ENCODE assay signal across 8 cellular contexts in the genomic region with DNA sequence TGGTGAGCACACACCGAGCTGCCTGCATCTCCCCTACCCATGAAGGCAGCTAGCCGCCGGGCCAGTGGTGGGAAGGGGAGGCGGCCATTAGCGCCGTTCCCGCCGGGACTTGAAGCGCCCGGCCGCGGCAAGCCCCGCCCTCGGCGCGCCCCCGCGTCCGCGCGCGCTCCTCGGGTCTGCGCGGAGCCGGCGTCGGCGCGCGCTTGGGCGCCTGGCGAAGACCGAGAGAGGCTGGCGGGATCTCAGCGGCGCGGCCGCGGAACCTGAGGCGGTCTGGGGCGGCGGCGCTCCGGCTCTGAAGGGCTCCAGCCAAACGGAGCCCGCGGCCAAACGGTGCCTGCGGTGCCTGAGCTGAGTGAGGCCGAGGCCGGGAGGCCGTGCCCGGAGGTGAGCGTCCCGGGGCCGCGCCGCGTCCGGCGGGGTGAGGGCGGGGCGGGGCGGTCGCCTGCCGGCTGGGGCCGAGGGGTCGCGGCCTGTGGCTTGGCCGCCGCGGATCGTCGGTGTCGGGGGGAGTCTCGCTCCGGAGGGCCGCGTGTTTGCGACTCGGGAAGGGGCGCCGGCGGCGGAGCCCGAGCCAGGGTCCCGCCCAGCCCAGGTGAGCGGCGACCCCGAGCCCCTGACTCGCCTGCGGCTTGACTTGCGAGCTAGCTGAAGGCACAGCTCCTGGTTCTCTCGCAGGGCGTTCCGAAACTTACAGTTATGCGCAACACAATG. TPM values are rescaled to one million over a fixed set of nuclear protein-coding genes. Genes with fewer than 3 reads are reported as not detected.
DNase-seq lines count a peak whose midpoint lies in the region; ATAC-seq, FAIRE-seq and TF ChIP-seq lines count a peak whose summit lies in the region.

A gene with protein sequence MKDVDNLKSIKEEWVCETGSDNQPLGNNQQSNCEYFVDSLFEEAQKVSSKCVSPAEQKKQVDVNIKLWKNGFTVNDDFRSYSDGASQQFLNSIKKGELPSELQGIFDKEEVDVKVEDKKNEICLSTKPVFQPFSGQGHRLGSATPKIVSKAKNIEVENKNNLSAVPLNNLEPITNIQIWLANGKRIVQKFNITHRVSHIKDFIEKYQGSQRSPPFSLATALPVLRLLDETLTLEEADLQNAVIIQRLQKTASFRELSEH (plus strand): TSS at position 202 of the 714 bp plus-strand sequence. CDS start 17,852 bp downstream, outside the sequence.

- TF ChIP-seq CTCF in astrocyte (IDR thresholded peaks at IDR 0.05; ENCODE audit: insufficient read depth, low read depth, low read length) (no peak), hepatocyte (IDR thresholded peaks at IDR 0.05; ENCODE audit: poor library complexity) (no peak), retinal pigment epithelial cell (conservative IDR thresholded peaks at IDR 0.05; ENCODE audit: low read depth, low read length) (no peak)

- peak; percentile 68 for DNase-seq in NCI-H1105 treated with DMSO at 0.1 percent for 48 hours (lab: John Stamatoyannopoulos, UW)
- peak; percentile 83 for DNase-seq in T-helper 2 cell treated with Interferon-gamma antibody and Interleukin-4, amounts not matched to agents 5 μg/mL and 100 μg/mL, for 36 hours (ENCODE audit: low spot score)
- DNase-seq in astrocyte (ENCODE audit: low read depth): peak; percentile 63
- peak; percentile 94 for DNase-seq in hepatocyte (ENCODE audit: low spot score)
- DNase-seq in retinal pigment epithelial cell (ENCODE audit: low read depth): no peak
- DNase-seq in cortex of kidney (lab: John Stamatoyannopoulos, UW): no peak

- H3K9ac ChIP-seq in astrocyte (ENCODE audit: low read length): peak within 1 kb of the TSS; percentile 85

- no peaks in the 10 kb centered on the region for H3K9me3 ChIP-seq in astrocyte (ENCODE audit: insufficient read depth, low read depth, low read length)
- no peaks in the 10 kb centered on the region for H3K9me3 ChIP-seq in hepatocyte (ENCODE audit: low read depth)

- peaks cover 28% of the 10 kb centered on the region for H3K4me1 Mint-ChIP-seq in T-helper 2 cell treated with Interferon-gamma antibody and Interleukin-4, amounts not matched to agents 5 μg/mL and 100 μg/mL, for 36 hours (ENCODE audit: low read depth)
- H3K4me1 Mint-ChIP-seq in astrocyte (ENCODE audit: low read depth, unreplicated experiment): peaks cover 20% of the 10 kb centered on the region

- peaks cover 46% of the 10 kb centered on the region for H3K79me2 ChIP-seq in astrocyte (ENCODE audit: insufficient read depth, low read length)
- H3K79me2 ChIP-seq in hepatocyte: peaks cover 42% of the 10 kb centered on the region

- no peaks in the 10 kb centered on the region for H3K36me3 ChIP-seq in astrocyte (ENCODE audit: insufficient read depth, low read length)
- H3K36me3 ChIP-seq in hepatocyte (replicated peaks; ENCODE audit: insufficient read depth, low read depth): no peaks in the 10 kb centered on the region

- H3K4me2 ChIP-seq in astrocyte (ENCODE audit: low read length): peak within 1 kb of the TSS; percentile 96
- H3K4me2 ChIP-seq in hepatocyte: peak within 1 kb of the TSS; percentile 79

- peak; percentile 67 for ATAC-seq in GM18499 (IDR thresholded peaks at IDR 0.05; ENCODE audit: insufficient read depth, unreplicated experiment)
- peak; percentile 85 for ATAC-seq in HG02759 (IDR thresholded peaks at IDR 0.05; ENCODE audit: unreplicated experiment)

- H3K4me1 ChIP-seq in astrocyte (ENCODE audit: insufficient read depth, low read length): peaks cover 4% of the 10 kb centered on the region
- H3K4me1 ChIP-seq in hepatocyte (ENCODE audit: insufficient read depth): peaks cover 13% of the 10 kb centered on the region

- no peak for FAIRE-seq in astrocyte (lab: Jason Lieb, UNC)

- peak within 1 kb of the TSS; percentile 95 for H3K4me3 Mint-ChIP-seq in T-helper 2 cell treated with Interferon-gamma antibody and Interleukin-4, amounts not matched to agents 5 μg/mL and 100 μg/mL, for 36 hours
- H3K4me3 Mint-ChIP-seq in astrocyte (ENCODE audit: unreplicated experiment): peak within 1 kb of the TSS; percentile 95

- H2AFZ ChIP-seq in astrocyte (ENCODE audit: low read depth, low read length) (peak within 1 kb of the TSS; percentile 99), hepatocyte (peak within 1 kb of the TSS; percentile 83)

- H3K27ac Mint-ChIP-seq in T-helper 2 cell treated with Interferon-gamma antibody and Interleukin-4, amounts not matched to agents 5 μg/mL and 100 μg/mL, for 36 hours: peak within 1 kb of the TSS; percentile 95
- peak within 1 kb of the TSS; percentile 86 for H3K27ac Mint-ChIP-seq in astrocyte (ENCODE audit: unreplicated experiment)

- no peaks in the 10 kb centered on the region for H3K27me3 ChIP-seq in astrocyte (ENCODE audit: insufficient read depth, low read length)
- H3K27me3 ChIP-seq in hepatocyte: no peaks in the 10 kb centered on the region

- H3K9me3 Mint-ChIP-seq in T-helper 2 cell treated with Interferon-gamma antibody and Interleukin-4, amounts not matched to agents 5 μg/mL and 100 μg/mL, for 36 hours: no peaks in the 10 kb centered on the region
- H3K9me3 Mint-ChIP-seq in astrocyte (ENCODE audit: unreplicated experiment): no peaks in the 10 kb centered on the region

- WGBS in hepatocyte (ENCODE audit: low lambda C conversion rate, missing lambda C conversion rate): under 1% methylated on average over 67 of the region's 98 CpGs

- H3K27ac ChIP-seq in astrocyte (ENCODE audit: low read depth, low read length) (peak within 1 kb of the TSS; percentile 82), hepatocyte (peak within 1 kb of the TSS; percentile 98)

- H3K9me2 ChIP-seq in hepatocyte (replicated peaks; ENCODE audit: insufficient read depth): no peaks in the 10 kb centered on the region

- H3K27me3 Mint-ChIP-seq in T-helper 2 cell treated with Interferon-gamma antibody and Interleukin-4, amounts not matched to agents 5 μg/mL and 100 μg/mL, for 36 hours (ENCODE audit: low read depth): peaks cover 11% of the 10 kb centered on the region
- no peaks in the 10 kb centered on the region for H3K27me3 Mint-ChIP-seq in astrocyte (ENCODE audit: low read depth, unreplicated experiment)

- H3K4me3 ChIP-seq in astrocyte (ENCODE audit: insufficient read depth, low read depth, low read length) (peak within 1 kb of the TSS; percentile 89), hepatocyte (peak within 1 kb of the TSS; percentile 56), retinal pigment epithelial cell (ENCODE audit: low read length) (peak within 1 kb of the TSS; percentile 83)

- H3K36me3 Mint-ChIP-seq in T-helper 2 cell treated with Interferon-gamma antibody and Interleukin-4, amounts not matched to agents 5 μg/mL and 100 μg/mL, for 36 hours (ENCODE audit: low read depth): peaks cover 11% of the 10 kb centered on the region
- no peaks in the 10 kb centered on the region for H3K36me3 Mint-ChIP-seq in astrocyte (ENCODE audit: low read depth, unreplicated experiment)

- H4K20me1 ChIP-seq in astrocyte (ENCODE audit: insufficient read depth, low read length) (peaks cover 15% of the 10 kb centered on the region), hepatocyte (ENCODE audit: insufficient read depth, poor library complexity, severe bottlenecking) (peaks cover 6% of the 10 kb centered on the region)

RNA-seq across cellular contexts. Expression of the gene that starts here (rescaled TPM):
- total RNA-seq in astrocyte: 19.9 and 22.2 TPM in 2 replicates
- 15.9 and 16.9 TPM in 2 replicates for total RNA-seq in hepatocyte
- polyA plus RNA-seq in hepatocyte: 11.7 and 16.4 TPM in 2 replicates

Comparison
In these comparisons a context has a peak if more than half of its experiments do, and no peak if none do; other contexts are left out.
1. DNase-seq: peak in NCI-H1105 treated with DMSO at 0.1 percent for 48 hours (single experiment), T-helper 2 cell treated with Interferon-gamma antibody and Interleukin-4, amounts not matched to agents 5 μg/mL and 100 μg/mL, for 36 hours (single experiment), astrocyte (single experiment) and hepatocyte (single experiment); none in retinal pigment epithelial cell (single experiment) and cortex of kidney (single experiment).
2. Peak in every context shown above with its lines, with median percentiles within 50 percentile points of each other: H3K4me3 ChIP-seq.